Comparison of ENCODE assay signal across 30 cellular contexts in the genomic region with DNA sequence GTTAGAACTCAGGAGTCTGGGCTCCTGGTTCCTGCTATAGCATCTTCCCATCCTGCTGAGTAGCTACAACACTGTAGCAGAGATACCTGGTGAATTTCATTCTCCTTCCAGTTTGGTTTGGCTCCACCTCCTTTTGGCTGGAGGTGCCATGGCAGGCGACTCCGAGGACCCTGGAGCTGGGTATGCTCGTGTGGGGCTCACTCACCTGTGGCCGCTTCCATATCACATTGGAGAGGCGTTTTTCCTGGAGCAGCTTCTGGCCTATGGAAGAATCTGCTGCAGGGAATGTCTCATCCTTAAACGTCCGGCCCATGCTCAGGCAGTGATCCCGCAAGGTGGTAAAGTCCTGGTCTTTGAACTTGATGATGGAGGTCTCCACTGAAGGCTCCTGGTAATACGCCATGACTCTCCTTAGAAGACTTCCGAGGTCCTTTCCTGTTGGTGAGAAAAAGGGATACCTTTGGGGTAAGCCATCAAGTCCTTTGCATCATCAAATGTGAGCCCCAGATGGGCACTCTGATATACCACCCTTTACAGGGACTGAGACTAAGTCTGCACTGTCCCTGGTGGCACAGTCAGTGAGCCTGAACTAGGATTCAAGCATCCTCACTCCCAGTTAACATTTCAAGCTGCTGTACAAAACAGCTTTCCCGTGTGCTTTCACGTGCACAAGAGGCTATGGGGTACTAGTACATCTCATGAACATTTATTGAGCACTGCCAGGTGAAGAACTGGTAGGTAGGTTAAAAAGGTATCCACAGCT. TPM values are rescaled to one million over a fixed set of nuclear protein-coding genes. Genes with fewer than 3 reads are reported as not detected.
"Had no signal": no experiment of that assay in that cellular context is flagged by ENCODE, and none has a peak within 500 bp of the region (broad histone marks: within the 10 kb centered on the region; RNA-seq: fewer than 3 reads in every experiment).

No MANE protein-coding gene starts in this region.

- DNase-seq: activated CD4-positive, alpha-beta memory T cell treated with anti-CD3 and anti-CD28 coated beads for 36 hours; activated CD4-positive, alpha-beta T cell treated with anti-CD3 and anti-CD28 coated beads, Interleukin-2, amount 50 U/mL, for 1 hour; activated gamma-delta T cell; activated naive CD4-positive, alpha-beta T cell treated with Interleukin-2 at 50 U/mL for 16 hours; activated naive CD8-positive, alpha-beta T cell treated with anti-CD3 and anti-CD28 coated beads, Interleukin-2, amount 10 ng/mL, durations not matched to agents 7 days and 5 days; activated T-cell treated with anti-CD3 and anti-CD28 coated beads, Interleukin-2, amount 50 U/mL, for 24 hours; amygdala; Kasumi-1; KG1; MG63; NCI-H1048; NCI-H1105 treated with DMSO at 0.1 percent for 48 hours; NCI-H1436; NCI-H1694 treated with DMSO at 0.1 percent for 48 hours; NCI-H2029; NCI-H345; NCI-H524 treated with DMSO at 0.1 percent for 48 hours; SHP77; SJCRH30; T1000 had no signal

- H3K9me3 ChIP-seq: ascending aorta, MG63, SJCRH30 had no signal

- H3K9me3 Mint-ChIP-seq: activated CD4-positive, alpha-beta memory T cell treated with anti-CD3 and anti-CD28 coated beads for 36 hours; activated naive CD4-positive, alpha-beta T cell treated with anti-CD3 and anti-CD28 coated beads, Interleukin-2, amount 50 U/mL, for 24 hours; activated naive CD8-positive, alpha-beta T cell treated with anti-CD3 and anti-CD28 coated beads, Interleukin-2, amount 10 ng/mL, durations not matched to agents 7 days and 5 days; activated T-cell treated with anti-CD3 and anti-CD28 coated beads, Interleukin-2, amount 50 U/mL, for 24 hours; activated T-helper 2 cell treated with anti-CD3 and anti-CD28 coated beads, Interferon-gamma antibody, Interleukin-2, Interleukin-4, amounts not matched to agents 10 μg/mL and 5 μg/mL and 100 μg/mL, durations not matched to agents 14 hours and 24 hours and 36 hours had no signal

- H3K27ac ChIP-seq: ascending aorta, cardiac muscle cell, SJCRH30, SK-N-MC had no signal

- H3K27ac Mint-ChIP-seq: activated CD4-positive, alpha-beta memory T cell treated with anti-CD3 and anti-CD28 coated beads for 36 hours; activated naive CD4-positive, alpha-beta T cell treated with anti-CD3 and anti-CD28 coated beads, Interleukin-2, amount 50 U/mL, for 24 hours; activated naive CD8-positive, alpha-beta T cell treated with anti-CD3 and anti-CD28 coated beads, Interleukin-2, amount 10 ng/mL, durations not matched to agents 7 days and 5 days; activated T-cell treated with anti-CD3 and anti-CD28 coated beads, Interleukin-2, amount 50 U/mL, for 24 hours; activated T-helper 2 cell treated with anti-CD3 and anti-CD28 coated beads, Interferon-gamma antibody, Interleukin-2, Interleukin-4, amounts not matched to agents 10 μg/mL and 5 μg/mL and 100 μg/mL, durations not matched to agents 14 hours and 24 hours and 36 hours had no signal

- H3K4me1 ChIP-seq: ascending aorta, SJCRH30 had no signal

- H3K27me3 ChIP-seq: ascending aorta, cardiac muscle cell had no signal

- H3K36me3 Mint-ChIP-seq: activated CD4-positive, alpha-beta memory T cell treated with anti-CD3 and anti-CD28 coated beads for 36 hours; activated naive CD4-positive, alpha-beta T cell treated with anti-CD3 and anti-CD28 coated beads, Interleukin-2, amount 50 U/mL, for 24 hours; activated naive CD8-positive, alpha-beta T cell treated with anti-CD3 and anti-CD28 coated beads, Interleukin-2, amount 10 ng/mL, durations not matched to agents 7 days and 5 days had no signal

- H3K4me1 Mint-ChIP-seq: activated naive CD4-positive, alpha-beta T cell treated with anti-CD3 and anti-CD28 coated beads, Interleukin-2, amount 50 U/mL, for 24 hours had no signal

- H3K4me3 ChIP-seq: ascending aorta, cardiac muscle cell, MG63, SJCRH30, SK-N-MC had no signal

- H3K4me3 Mint-ChIP-seq: activated CD4-positive, alpha-beta memory T cell treated with anti-CD3 and anti-CD28 coated beads for 36 hours; activated naive CD4-positive, alpha-beta T cell treated with anti-CD3 and anti-CD28 coated beads, Interleukin-2, amount 50 U/mL, for 24 hours; activated naive CD8-positive, alpha-beta T cell treated with anti-CD3 and anti-CD28 coated beads, Interleukin-2, amount 10 ng/mL, durations not matched to agents 7 days and 5 days; activated T-cell treated with anti-CD3 and anti-CD28 coated beads, Interleukin-2, amount 50 U/mL, for 24 hours had no signal

- ATAC-seq: Panc1 had no signal

- H3K36me3 ChIP-seq: ascending aorta, cardiac muscle cell, MG63, SJCRH30 had no signal

RNA-seq across cellular contexts. Expression of gene CAPN13, which starts 20.1 kb away (rescaled TPM):
- total RNA-seq: activated CD4-positive, alpha-beta memory T cell treated with anti-CD3 and anti-CD28 coated beads for 36 hours; activated naive CD8-positive, alpha-beta T cell treated with anti-CD3 and anti-CD28 coated beads, Interleukin-2, amount 10 ng/mL, durations not matched to agents 7 days and 5 days; activated T-helper 2 cell treated with anti-CD3 and anti-CD28 coated beads, Interferon-gamma antibody, Interleukin-2, Interleukin-4, amounts not matched to agents 10 μg/mL and 5 μg/mL and 100 μg/mL, durations not matched to agents 14 hours and 24 hours and 36 hours; ascending aorta; cardiac muscle cell; NCI-H460; RPMI7951; SJCRH30; T-helper 1 cell treated with Interleukin-12 subunit alpha and Interleukin-12 subunit beta and Interleukin-4 antibody, amounts not matched to agents 30 ng/mL and 1 ng/mL, for 36 hours; T-helper 2 cell treated with Interferon-gamma antibody and Interleukin-4, amounts not matched to agents 100 ng/mL and 5 ng/mL, for 36 hours had no signal
